In genomic region chr10:77864151-77864851, GRCh38 we compare ENCODE assay signal across 25 cellular contexts.
DNase-seq lines count a peak whose midpoint lies in the region; ATAC-seq, FAIRE-seq and TF ChIP-seq lines count a peak whose summit lies in the region.
"Had no signal": no experiment of that assay in that cellular context is flagged by ENCODE, and none has a peak within 500 bp of the region (broad histone marks: within the 10 kb centered on the region; RNA-seq: fewer than 3 reads in every experiment).

No MANE protein-coding gene starts in this region.

- no peak for TF ChIP-seq POLR2A in gastrocnemius medialis (IDR thresholded peaks at IDR 0.05)

- peaks cover 36% of the 10 kb centered on the region for H3K4me1 ChIP-seq in GM23338 (ENCODE audit: insufficient read depth)
- peaks cover 3 to 8% of the 10 kb centered on the region in 2 donors for H3K4me1 ChIP-seq in kidney (ENCODE audit: control insufficient read depth in 1 of 2, insufficient read depth in 1 of 2, low read depth in 1 of 2, low read length in 2 of 2)
- H3K4me1 ChIP-seq in gastrocnemius medialis: peaks cover 22 to 37% of the 10 kb centered on the region in 2 donors

- H3K9ac ChIP-seq in kidney (ENCODE audit: low read length in 2 of 2): no peak overlapping the region

- H3K4me3 Mint-ChIP-seq in GM23338 (no peak overlapping the region), glutamatergic neuron (ENCODE audit: unreplicated experiment) (no peak overlapping the region)
- H3K4me3 Mint-ChIP-seq: activated CD4-positive, alpha-beta T cell treated with anti-CD3 and anti-CD28 coated beads for 36 hours; activated naive CD8-positive, alpha-beta T cell treated with anti-CD3 and anti-CD28 coated beads for 36 hours; CD4-positive, CD25-positive, alpha-beta regulatory T cell; memory B cell; naive thymus-derived CD8-positive, alpha-beta T cell had no signal

- intact Hi-C loops in kidney (cut with DNase I) (no loop called here), gastrocnemius medialis (cut with DNase I; ENCODE audit: low total_unique reads) (no loop called here)

- H3K27me3 Mint-ChIP-seq in GM23338 (ENCODE audit: insufficient read depth, low read depth, poor library complexity): peaks cover 13% of the 10 kb centered on the region
- peaks cover 3% of the 10 kb centered on the region for H3K27me3 Mint-ChIP-seq in glutamatergic neuron (ENCODE audit: unreplicated experiment)
- H3K27me3 Mint-ChIP-seq: activated CD4-positive, alpha-beta T cell treated with anti-CD3 and anti-CD28 coated beads for 36 hours; memory B cell; naive thymus-derived CD8-positive, alpha-beta T cell had no signal

- no peak overlapping the region for H3K4me2 ChIP-seq in GM23338

- in situ Hi-C loops in gastrocnemius medialis (cut with MboI; ENCODE audit: low sequenced_read_pairs in 4 of 4): no loop called here

- TF ChIP-seq CTCF in GM23338 (conservative IDR thresholded peaks at IDR 0.05; ENCODE audit: low read depth in 2 of 2) (no peak), bronchial epithelial cell (IDR thresholded peaks at IDR 0.05; ENCODE audit: insufficient read depth, low read length, severe bottlenecking) (no peak), kidney (IDR thresholded peaks at IDR 0.05; ENCODE audit: borderline replicate concordance, extremely low read depth, insufficient read depth) (no peak), gastrocnemius medialis (IDR thresholded peaks at IDR 0.05 in 4 of 5, conservative IDR thresholded peaks at IDR 0.05 in 1 of 5) (no peak), glutamatergic neuron (IDR thresholded peaks at IDR 0.05; ENCODE audit: partially characterized antibody, unreplicated experiment) (no peak)

- H3K4me3 ChIP-seq in GM23338: no peak overlapping the region
- H3K4me3 ChIP-seq in bronchial epithelial cell (ENCODE audit: low read depth, low read length): no peak overlapping the region
- H3K4me3 ChIP-seq in kidney (ENCODE audit: low read length in 2 of 2): no peak overlapping the region
- no peak overlapping the region for H3K4me3 ChIP-seq in gastrocnemius medialis
- H3K4me3 ChIP-seq: coronary artery had no signal

- H2AFZ ChIP-seq in GM23338: no peak overlapping the region

- H3K4me1 Mint-ChIP-seq in GM23338: peaks cover 52% of the 10 kb centered on the region
- H3K4me1 Mint-ChIP-seq in glutamatergic neuron (ENCODE audit: low read depth, unreplicated experiment): peaks cover 31% of the 10 kb centered on the region
- H3K4me1 Mint-ChIP-seq: activated CD4-positive, alpha-beta T cell treated with anti-CD3 and anti-CD28 coated beads for 36 hours; memory B cell had no signal

- H4K20me1 ChIP-seq in GM23338 (replicated peaks; ENCODE audit: insufficient read depth): 0 out of 2 replicates have a peak, but pooled peaks cover 3% of the 10 kb centered on the region

- 0 out of 2 replicates have a peak, but pooled peaks cover 2% of the 10 kb centered on the region for H3F3A ChIP-seq in GM23338 (replicated peaks; ENCODE audit: low read depth)

- no peaks in the 10 kb centered on the region for H3K27me3 ChIP-seq in GM23338 (ENCODE audit: insufficient read depth)
- no peaks in the 10 kb centered on the region for H3K27me3 ChIP-seq in bronchial epithelial cell (ENCODE audit: control insufficient read depth, insufficient read depth, low read length)
- no peaks in the 10 kb centered on the region for H3K27me3 ChIP-seq in gastrocnemius medialis

- FAIRE-seq in bronchial epithelial cell (lab: Jason Lieb, UNC) (no peak), kidney (lab: Jason Lieb, UNC) (no peak)
- FAIRE-seq: islet of Langerhans, small intestine, urothelium cell line had no signal

- H3K79me2 ChIP-seq in GM23338 (replicated peaks; ENCODE audit: insufficient read depth): peaks cover 24% of the 10 kb centered on the region

- H3K36me3 ChIP-seq in GM23338 (ENCODE audit: insufficient read depth) (no peaks in the 10 kb centered on the region), bronchial epithelial cell (ENCODE audit: control insufficient read depth, insufficient read depth, low read length) (peaks cover 2% of the 10 kb centered on the region), kidney (ENCODE audit: control insufficient read depth in 1 of 2, insufficient read depth in 2 of 2, low read length in 2 of 2) (no peaks in the 10 kb centered on the region), gastrocnemius medialis (peaks cover 0 to 18% of the 10 kb centered on the region in 2 donors)

- no peaks in the 10 kb centered on the region for H3K9me3 Mint-ChIP-seq in GM23338
- peaks cover 1% of the 10 kb centered on the region for H3K9me3 Mint-ChIP-seq in glutamatergic neuron (ENCODE audit: unreplicated experiment)
- H3K9me3 Mint-ChIP-seq: activated naive CD8-positive, alpha-beta T cell treated with anti-CD3 and anti-CD28 coated beads for 36 hours; CD4-positive, CD25-positive, alpha-beta regulatory T cell; memory B cell; naive thymus-derived CD8-positive, alpha-beta T cell had no signal

- H3K27ac ChIP-seq in GM23338 (ENCODE audit: low read depth) (no peak overlapping the region), kidney (ENCODE audit: low read depth in 2 of 2, low read length in 2 of 2) (peak overlapping the region; percentile 43 to 72), gastrocnemius medialis (peak overlapping the region; percentile 27 to 73 (median 56))
- H3K27ac ChIP-seq: coronary artery had no signal

- peaks cover 39% of the 10 kb centered on the region for H3K36me3 Mint-ChIP-seq in GM23338 (ENCODE audit: low read depth)
- no peaks in the 10 kb centered on the region for H3K36me3 Mint-ChIP-seq in glutamatergic neuron (ENCODE audit: unreplicated experiment)
- H3K36me3 Mint-ChIP-seq: activated naive CD8-positive, alpha-beta T cell treated with anti-CD3 and anti-CD28 coated beads for 36 hours; CD4-positive, CD25-positive, alpha-beta regulatory T cell; memory B cell; naive thymus-derived CD8-positive, alpha-beta T cell had no signal

- no peaks in the 10 kb centered on the region for H3K9me2 ChIP-seq in GM23338 (ENCODE audit: insufficient read depth)

- no peak for ATAC-seq in GM23338
- ATAC-seq in gastrocnemius medialis: no peak
- ATAC-seq in GM21723 (IDR thresholded peaks at IDR 0.05; ENCODE audit: unreplicated experiment): no peak
- ATAC-seq: activated CD4-positive, alpha-beta T cell treated with anti-CD3 and anti-CD28 coated beads for 36 hours; naive thymus-derived CD8-positive, alpha-beta T cell had no signal

- no peaks in the 10 kb centered on the region for H3K9me3 ChIP-seq in kidney (ENCODE audit: control insufficient read depth in 1 of 2, low read length in 2 of 2)
- no peaks in the 10 kb centered on the region for H3K9me3 ChIP-seq in gastrocnemius medialis

- DNase-seq in GM23338 (ENCODE audit: low spot score) (no peak), bronchial epithelial cell (ENCODE audit: low read depth) (peak; percentile 54), kidney (no peak), gastrocnemius medialis (no peak), NCI-H2081 treated with DMSO at 0.1 percent for 48 hours (lab: John Stamatoyannopoulos, UW) (no peak), ureter (ENCODE audit: low spot score) (no peak), glutamatergic neuron (no peak)
- DNase-seq: ACHN; activated CD4-positive, alpha-beta T cell treated with anti-CD3 and anti-CD28 coated beads for 36 hours; activated naive CD8-positive, alpha-beta T cell treated with anti-CD3 and anti-CD28 coated beads for 36 hours; CD4-positive, CD25-positive, alpha-beta regulatory T cell; GF-D8; hippocampal formation; naive thymus-derived CD8-positive, alpha-beta T cell; NCI-H146; NCI-H69; posterior cingulate gyrus; SHP77; small intestine; stimulated activated CD4-positive, alpha-beta T cell treated with anti-CD3 and anti-CD28 coated beads, Interleukin-4, amount 100 ng/mL, for 24 hours had no signal

- H3K27ac Mint-ChIP-seq in GM23338 (peak overlapping the region; percentile 75), glutamatergic neuron (ENCODE audit: unreplicated experiment) (no peak overlapping the region)
- H3K27ac Mint-ChIP-seq: activated CD4-positive, alpha-beta T cell treated with anti-CD3 and anti-CD28 coated beads for 36 hours; activated naive CD8-positive, alpha-beta T cell treated with anti-CD3 and anti-CD28 coated beads for 36 hours; memory B cell had no signal

TF ChIP-seq in GM23338, 12 proteins besides CTCF, POLR2A, EP300 and RAD21 (continues in another document):
- TF ChIP-seq REST (IDR thresholded peaks at IDR 0.05; ENCODE audit: unreplicated experiment) (no peak), ETS1 (IDR thresholded peaks at IDR 0.05) (no peak)
